26 cellular contexts compared by ENCODE assay signal in genomic region chr1:231847612-231848390, GRCh38.
"Had no signal": no experiment of that assay in that cellular context is flagged by ENCODE, and none has a peak within 500 bp of the region (broad histone marks: within the 10 kb centered on the region; RNA-seq: fewer than 3 reads in every experiment).

No MANE protein-coding gene starts in this region.

- DNase-seq: cerebellar nuclear complex; effector memory CD8-positive, alpha-beta T cell; esophagus squamous epithelium; foreskin fibroblast; glutamatergic neuron; kidney; left colon; natural killer cell; pancreas; spleen; stimulated activated CD4-positive, alpha-beta T cell treated with anti-CD3 and anti-CD28 coated beads, Interleukin-15, amount 100 ng/mL, for 24 hours; stimulated activated CD4-positive, alpha-beta T cell treated with anti-CD3 and anti-CD28 coated beads, Interleukin-1b, Interleukin-23, amount 100 ng/mL, for 48 hours; stimulated activated CD4-positive, alpha-beta T cell treated with anti-CD3 and anti-CD28 coated beads, Interleukin-4, amount 100 ng/mL, for 24 hours; transverse colon had no signal

- H3K4me3 ChIP-seq: esophagus squamous epithelium, gastroesophageal sphincter, hepatocyte, pancreas, spleen, thoracic aorta, transverse colon had no signal

- H3K4me2 ChIP-seq: hepatocyte had no signal

- H3K27ac ChIP-seq: epithelial cell of prostate, esophagus squamous epithelium, gastroesophageal sphincter, hepatocyte, pancreas, spleen, thoracic aorta, transverse colon had no signal

- H3K27me3 Mint-ChIP-seq: dendritic cell treated with granulocyte-macrophage colony-stimulating factor and Interleukin-4, amounts not matched to agents 40 ng/mL and 50 ng/mL, for 4 days; stimulated activated memory B cell treated with anti-CD40 and anti-IgM and Interleukin-4, amounts not matched to agents 10 μg/mL and 1 μg/mL and 100 μg/mL, for 72 hours; stimulated activated naive CD8-positive, alpha-beta T cell treated with anti-CD3 and anti-CD28 coated beads, Interleukin-15, Interleukin-2, amounts not matched to agents 100 ng/mL and 50 ng/mL, for 24 hours had no signal

- H3K4me1 ChIP-seq: transverse colon had no signal

- H3K36me3 ChIP-seq: esophagus squamous epithelium, gastroesophageal sphincter, pancreas, spleen, thoracic aorta, transverse colon had no signal

- H3K4me3 Mint-ChIP-seq: dendritic cell treated with granulocyte-macrophage colony-stimulating factor and Interleukin-4, amounts not matched to agents 40 ng/mL and 50 ng/mL, for 4 days; effector memory CD8-positive, alpha-beta T cell; memory B cell; mesothelial cell of epicardium; natural killer cell; neural crest cell; stimulated activated memory B cell treated with anti-CD40 and anti-IgM and Interleukin-4, amounts not matched to agents 10 μg/mL and 1 μg/mL and 100 μg/mL, for 72 hours; stimulated activated naive CD8-positive, alpha-beta T cell treated with anti-CD3 and anti-CD28 coated beads, Interleukin-15, Interleukin-2, amounts not matched to agents 100 ng/mL and 50 ng/mL, for 24 hours had no signal

- ATAC-seq: effector memory CD8-positive, alpha-beta T cell; gastroesophageal sphincter; left colon; natural killer cell; pancreas; sciatic nerve; stimulated activated memory B cell treated with anti-CD40 and anti-IgM and Interleukin-4, amounts not matched to agents 10 μg/mL and 1 μg/mL and 100 μg/mL, for 72 hours had no signal

- H3K9me3 Mint-ChIP-seq: dendritic cell treated with granulocyte-macrophage colony-stimulating factor and Interleukin-4, amounts not matched to agents 40 ng/mL and 50 ng/mL, for 4 days; effector memory CD8-positive, alpha-beta T cell; memory B cell; mesothelial cell of epicardium; natural killer cell; neural crest cell; stimulated activated memory B cell treated with anti-CD40 and anti-IgM and Interleukin-4, amounts not matched to agents 10 μg/mL and 1 μg/mL and 100 μg/mL, for 72 hours; stimulated activated naive CD8-positive, alpha-beta T cell treated with anti-CD3 and anti-CD28 coated beads, Interleukin-15, Interleukin-2, amounts not matched to agents 100 ng/mL and 50 ng/mL, for 24 hours had no signal

- H3K36me3 Mint-ChIP-seq: memory B cell; mesothelial cell of epicardium; natural killer cell; stimulated activated memory B cell treated with anti-CD40 and anti-IgM and Interleukin-4, amounts not matched to agents 10 μg/mL and 1 μg/mL and 100 μg/mL, for 72 hours had no signal

- H2AFZ ChIP-seq: hepatocyte had no signal

- H3K27me3 ChIP-seq: esophagus squamous epithelium, gastroesophageal sphincter, hepatocyte, pancreas, spleen, transverse colon had no signal

- H3K9me3 ChIP-seq: esophagus squamous epithelium, gastroesophageal sphincter, pancreas, spleen, thoracic aorta, transverse colon had no signal

- H3K27ac Mint-ChIP-seq: dendritic cell treated with granulocyte-macrophage colony-stimulating factor and Interleukin-4, amounts not matched to agents 40 ng/mL and 50 ng/mL, for 4 days; effector memory CD8-positive, alpha-beta T cell; memory B cell; mesothelial cell of epicardium; natural killer cell; progenitor cell of endocrine pancreas; stimulated activated memory B cell treated with anti-CD40 and anti-IgM and Interleukin-4, amounts not matched to agents 10 μg/mL and 1 μg/mL and 100 μg/mL, for 72 hours; stimulated activated naive CD8-positive, alpha-beta T cell treated with anti-CD3 and anti-CD28 coated beads, Interleukin-15, Interleukin-2, amounts not matched to agents 100 ng/mL and 50 ng/mL, for 24 hours had no signal

- H3K79me2 ChIP-seq: hepatocyte had no signal
